ENCODE assay signal across 8 cellular contexts in genomic region chr7:140390466-140391190, GRCh38. TPM values are rescaled to one million over a fixed set of nuclear protein-coding genes. Genes with fewer than 3 reads are reported as not detected.
DNase-seq lines count a peak whose midpoint lies in the region; ATAC-seq, FAIRE-seq and TF ChIP-seq lines count a peak whose summit lies in the region.

No MANE protein-coding gene starts in this region.

- no peak overlapping the region for H3K4me3 Mint-ChIP-seq in activated CD4-positive, alpha-beta T cell treated with anti-CD3 and anti-CD28 coated beads for 36 hours

- no peaks in the 10 kb centered on the region for H3K27me3 Mint-ChIP-seq in activated CD4-positive, alpha-beta T cell treated with anti-CD3 and anti-CD28 coated beads for 36 hours

- H3K9me3 ChIP-seq in SJCRH30 (replicated peaks) (no peaks in the 10 kb centered on the region), pancreas (no peaks in the 10 kb centered on the region)

- H3K36me3 ChIP-seq in SJCRH30 (no peaks in the 10 kb centered on the region), pancreas (no peaks in the 10 kb centered on the region)

- H3K4me1 Mint-ChIP-seq in activated CD4-positive, alpha-beta T cell treated with anti-CD3 and anti-CD28 coated beads for 36 hours = peaks cover 3% of the 10 kb centered on the region

- H3K27ac Mint-ChIP-seq in activated CD4-positive, alpha-beta T cell treated with anti-CD3 and anti-CD28 coated beads for 36 hours = no peak overlapping the region

- TF ChIP-seq CTCF in pancreas (IDR thresholded peaks at IDR 0.05) = no peak

- intact Hi-C loops in activated CD4-positive, alpha-beta T cell treated with anti-CD3 and anti-CD28 coated beads for 36 hours (cut with DNase I, micrococcal nuclease) = loop anchor here in 1 of 2 experiments (5.0 to 10.0 kb wide), 2 partner anchors 618 to 1164 kb away; partner anchors contain the start of gene AGK
- intact Hi-C loops in pancreas (cut with DNase I) = no loop called here

- no peak overlapping the region for H3K4me3 ChIP-seq in SJCRH30
- no peak overlapping the region for H3K4me3 ChIP-seq in pancreas

- H3K4me1 ChIP-seq in SJCRH30 (peaks cover 3% of the 10 kb centered on the region; the same call in 1 of the 2 replicates), pancreas (no peaks in the 10 kb centered on the region)

- POLR2A ChIA-PET in activated CD4-positive, alpha-beta T cell treated with anti-CD3 and anti-CD28 coated beads for 36 hours (lab: Charles Lee) = interaction anchor here (1.1 to 3.8 kb wide), 2 partner anchors 8 to 14 kb away, joined by 4 to 30 read pairs; no protein-coding TSS in a partner anchor

- CTCF ChIA-PET in activated CD4-positive, alpha-beta T cell treated with anti-CD3 and anti-CD28 coated beads for 36 hours (lab: Charles Lee) = interaction anchor here (0.6 to 1.8 kb wide), 5 partner anchors 8 to 30 kb away, joined by 3 to 7 read pairs (median 4); no protein-coding TSS in a partner anchor

- 71 to 73% methylated on average over 8 of the region's 8 CpGs for WGBS in pancreas, 2 donors

- H3K27me3 ChIP-seq in SJCRH30 (no peaks in the 10 kb centered on the region), pancreas (no peaks in the 10 kb centered on the region)

- FAIRE-seq in pancreas (lab: Jason Lieb, UNC) (no peak), HTR-8/SVneo (lab: Jason Lieb, UNC) (no peak)

- H3K27ac ChIP-seq in SJCRH30 (no peak overlapping the region), pancreas (no peak overlapping the region)

- H3K9me3 Mint-ChIP-seq in activated CD4-positive, alpha-beta T cell treated with anti-CD3 and anti-CD28 coated beads for 36 hours (ENCODE audit: low read depth) = no peaks in the 10 kb centered on the region

- peak; percentile 55 for DNase-seq in activated CD4-positive, alpha-beta T cell treated with anti-CD3 and anti-CD28 coated beads for 36 hours
- no peak for DNase-seq in activated CD4-positive, alpha-beta T cell treated with anti-CD3 and anti-CD28 coated beads, Interleukin-2, amount 50 U/mL, for 4 hours
- DNase-seq in SJCRH30 = peak; percentile 11 to 39
- no peak for DNase-seq in pancreas
- DNase-seq in HTR-8/SVneo (ENCODE audit: insufficient read length, low spot score) = no peak
- DNase-seq in DMS53 (lab: John Stamatoyannopoulos, UW) = no peak
- no peak for DNase-seq in cortex of kidney (lab: John Stamatoyannopoulos, UW)

- ATAC-seq in activated CD4-positive, alpha-beta T cell treated with anti-CD3 and anti-CD28 coated beads for 36 hours = peak; percentile 57
- ATAC-seq in HG02763 (IDR thresholded peaks at IDR 0.05; ENCODE audit: unreplicated experiment) (peak; percentile 60), pancreas (peak in 3 of 4 donors; percentile 16 to 66 (median 48))

- H3K36me3 Mint-ChIP-seq in activated CD4-positive, alpha-beta T cell treated with anti-CD3 and anti-CD28 coated beads for 36 hours (ENCODE audit: low read depth) = peaks cover 12% of the 10 kb centered on the region

RNA-seq across cellular contexts. Expression of gene SLC37A3, which starts 7.7 kb away (rescaled TPM):
- total RNA-seq in activated CD4-positive, alpha-beta T cell treated with anti-CD3 and anti-CD28 coated beads for 36 hours = 10 to 100 TPM; 47.5 to 55.5 TPM
- total RNA-seq in SJCRH30 (2014; rRNA removed; shearing (Covaris generic)) = 19.5 and 26.1 TPM in 2 replicates
- total RNA-seq in pancreas = 10 to 100 TPM; 22.8 to 30.3 (median 24.0) TPM
- 10 to 100 TPM; 17.3 to 28.0 TPM for polyA plus RNA-seq in pancreas

RNA-seq across cellular contexts. Expression of gene RAB19, which starts 13.2 kb away (rescaled TPM):
- total RNA-seq in activated CD4-positive, alpha-beta T cell treated with anti-CD3 and anti-CD28 coated beads for 36 hours = 10 to 100 TPM; 11.3 to 12.8 TPM
- not detected in 2 replicates for total RNA-seq in SJCRH30 (2014; rRNA removed; shearing (Covaris generic))
- 10 to 100 TPM in 1 of 6 donors, 1 to 10 TPM in 5; 4.6 to 10.7 (median 6.8) TPM for total RNA-seq in pancreas
- polyA plus RNA-seq in pancreas = 1 to 10 TPM; 1.5 to 1.8 TPM

Comparison
In these comparisons a context has a peak if more than half of its experiments do, and no peak if none do; other contexts are left out.
1. DNase-seq: peak in activated CD4-positive, alpha-beta T cell treated with anti-CD3 and anti-CD28 coated beads for 36 hours (single experiment) and SJCRH30 (2 of 2); none in activated CD4-positive, alpha-beta T cell treated with anti-CD3 and anti-CD28 coated beads, Interleukin-2, amount 50 U/mL, for 4 hours (0 of 2), pancreas (0 of 6), HTR-8/SVneo (single experiment), DMS53 (single experiment) and cortex of kidney (single experiment).
2. Peak in every context shown above with its lines, with median percentiles within 50 percentile points of each other: ATAC-seq.